ENCODE assay signal across 9 cellular contexts in genomic region chr16:745739-746138, GRCh38. TPM values are rescaled to one million over a fixed set of nuclear protein-coding genes. Genes with fewer than 3 reads are reported as not detected.
DNase-seq lines count a peak whose midpoint lies in the region; ATAC-seq and TF ChIP-seq lines count a peak whose summit lies in the region.
"Had no signal": no experiment of that assay in that cellular context is flagged by ENCODE, and none has a peak within 500 bp of the region (broad histone marks: within the 10 kb centered on the region; RNA-seq: fewer than 3 reads in every experiment).

No MANE protein-coding gene starts in this region.

- no peak overlapping the region for H3K4me3 Mint-ChIP-seq in HFFc6
- no peak overlapping the region for H3K4me3 Mint-ChIP-seq in nephron progenitor cell

- H3K27ac ChIP-seq in brain microvascular endothelial cell, result no peak overlapping the region

- peak; percentile 65 for TF ChIP-seq CTCF in HFFc6 (IDR thresholded peaks at IDR 0.05)
- TF ChIP-seq CTCF in brain microvascular endothelial cell (IDR thresholded peaks at IDR 0.05; ENCODE audit: low read depth, low read length, missing control alignments), result peak; percentile 57
- TF ChIP-seq CTCF in nephron progenitor cell (IDR thresholded peaks at IDR 0.05), result peak; percentile 58

- in situ Hi-C loops in brain microvascular endothelial cell (cut with HindIII; ENCODE audit: low pct_ligation_motif_present, low sequenced_read_pairs), result no loop called here

- no peaks in the 10 kb centered on the region for H3K36me3 Mint-ChIP-seq in HFFc6 (ENCODE audit: low read depth)
- H3K36me3 Mint-ChIP-seq in nephron progenitor cell (ENCODE audit: low read depth), result no peaks in the 10 kb centered on the region

- H3K4me1 Mint-ChIP-seq in HFFc6 (ENCODE audit: low read depth) (peaks cover 6% of the 10 kb centered on the region; the same call in 1 of the 2 replicates), nephron progenitor cell (peaks cover 5% of the 10 kb centered on the region)

- DNase-seq in NCI-H146 (lab: John Stamatoyannopoulos, UW), result peak; percentile 67
- DNase-seq in NCI-H146 treated with DMSO at 0.1 percent for 48 hours (lab: John Stamatoyannopoulos, UW; ENCODE audit: unreplicated experiment), result no peak
- DNase-seq in HFFc6, result no peak
- no peak for DNase-seq in brain microvascular endothelial cell
- peak; percentile 73 for DNase-seq in nephron progenitor cell
- no peak for DNase-seq in NCI-H524 treated with DMSO at 0.1 percent for 48 hours (lab: John Stamatoyannopoulos, UW)
- DNase-seq in cortex of kidney (lab: John Stamatoyannopoulos, UW), result no peak
- DNase-seq: activated CD4-positive, CD25-positive, alpha-beta regulatory T cell treated with anti-CD3 and anti-CD28 coated beads, Interleukin-2, amount 50 U/mL, for 72 hours had no signal

- H3K27ac Mint-ChIP-seq in HFFc6 (no peak overlapping the region), nephron progenitor cell (no peak overlapping the region)

- H3K27me3 Mint-ChIP-seq in HFFc6 (ENCODE audit: insufficient read depth) (peaks cover 3% of the 10 kb centered on the region; the same call in 1 of the 2 replicates), nephron progenitor cell (ENCODE audit: low read depth, poor library complexity) (peaks cover 18% of the 10 kb centered on the region)

- ATAC-seq in HG02798 (IDR thresholded peaks at IDR 0.05; ENCODE audit: poor library complexity, unreplicated experiment), result no peak

- no peaks in the 10 kb centered on the region for H3K36me3 ChIP-seq in brain microvascular endothelial cell (replicated peaks)

- H3K4me3 ChIP-seq in brain microvascular endothelial cell (ENCODE audit: low read depth, low read length), result no peak overlapping the region

- H3K9me3 Mint-ChIP-seq in HFFc6 (no peaks in the 10 kb centered on the region), nephron progenitor cell (no peaks in the 10 kb centered on the region)

- H3K27me3 ChIP-seq in brain microvascular endothelial cell (replicated peaks), result no peaks in the 10 kb centered on the region

RNA-seq across cellular contexts. Expression of gene CIAO3, which starts 4.9 kb away (rescaled TPM):
- 10 to 100 TPM; 16.9 to 20.5 (median 18.0) TPM for total RNA-seq in HFFc6 (2021; fragmentation: NEBNext Ultra II Directional; extraction: Animal tissue kit (Norgen Biotek cat#: 25700))

RNA-seq across cellular contexts. Expression of gene MSLN, which starts 14.8 kb away (rescaled TPM):
- total RNA-seq in HFFc6 (2021; fragmentation: NEBNext Ultra II Directional; extraction: Animal tissue kit (Norgen Biotek cat#: 25700)), result under 1 TPM; 0.17 to 0.61 (median 0.36) TPM

RNA-seq across cellular contexts. Expression of gene HAGHL, which starts 18.8 kb away (rescaled TPM):
- 10 to 100 TPM; 11.4 to 16.6 (median 14.1) TPM for total RNA-seq in HFFc6 (2021; fragmentation: NEBNext Ultra II Directional; extraction: Animal tissue kit (Norgen Biotek cat#: 25700))

RNA-seq across cellular contexts. Expression of gene CCDC78, which starts 19.5 kb away (rescaled TPM):
- total RNA-seq in HFFc6 (2021; fragmentation: NEBNext Ultra II Directional; extraction: Animal tissue kit (Norgen Biotek cat#: 25700)), result 1 to 10 TPM; 2.2 to 4.1 (median 3.4) TPM

RNA-seq across cellular contexts. Expression of gene ANTKMT, which starts 24.8 kb away (rescaled TPM):
- total RNA-seq in HFFc6 (2021; fragmentation: NEBNext Ultra II Directional; extraction: Animal tissue kit (Norgen Biotek cat#: 25700)), result 10 to 100 TPM; 50.1 to 57.7 (median 54.7) TPM

Comparison
In these comparisons a context has a peak if more than half of its experiments do, and no peak if none do; other contexts are left out.
1. DNase-seq: peak in NCI-H146 (single experiment) and nephron progenitor cell (single experiment); none in NCI-H146 treated with DMSO at 0.1 percent for 48 hours (single experiment), HFFc6 (single experiment), brain microvascular endothelial cell (single experiment), NCI-H524 treated with DMSO at 0.1 percent for 48 hours (single experiment) and cortex of kidney (single experiment).
2. Peak in every context shown above with its lines, with median percentiles within 50 percentile points of each other: CTCF ChIP-seq.